Comparison of ENCODE assay signal across 8 cellular contexts in the genomic region with DNA sequence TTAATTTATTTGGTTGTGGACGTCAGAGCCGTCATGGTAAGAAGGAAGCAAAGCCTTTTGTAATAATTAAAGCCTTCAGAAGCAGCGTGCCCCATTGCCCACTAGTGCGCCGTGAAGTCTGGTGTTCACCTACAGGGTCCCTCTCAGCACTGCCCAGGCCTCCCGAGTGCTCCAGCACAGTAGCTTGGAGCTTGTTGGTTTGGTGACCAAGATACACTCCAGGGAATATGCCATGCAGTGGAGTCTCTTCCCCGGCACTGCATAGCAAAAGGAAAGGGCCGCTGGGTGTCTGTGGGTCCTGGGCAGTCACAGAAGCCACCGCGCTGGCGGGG. TPM values are rescaled to one million over a fixed set of nuclear protein-coding genes. Genes with fewer than 3 reads are reported as not detected.
DNase-seq lines count a peak whose midpoint lies in the region; ATAC-seq and TF ChIP-seq lines count a peak whose summit lies in the region.

No MANE protein-coding gene starts in this region.

- H3K36me3 Mint-ChIP-seq in activated naive CD8-positive, alpha-beta T cell: no peaks in the 10 kb centered on the region
- H3K36me3 Mint-ChIP-seq in activated naive CD8-positive, alpha-beta T cell treated with anti-CD3 and anti-CD28 coated beads, Interleukin-2, amount 50 U/mL, for 24 hours (ENCODE audit: low read depth): no peaks in the 10 kb centered on the region
- H3K36me3 Mint-ChIP-seq in effector memory CD8-positive, alpha-beta T cell (ENCODE audit: insufficient read depth): no peaks in the 10 kb centered on the region

- DNase-seq in activated naive CD8-positive, alpha-beta T cell treated with anti-CD3 and anti-CD28 coated beads, Interleukin-2, amount 50 U/mL, for 24 hours: no peak
- peak; percentile 66 for DNase-seq in NCI-H1105 treated with DMSO at 0.1 percent for 48 hours (lab: John Stamatoyannopoulos, UW)
- DNase-seq in Right ventricle myocardium superior: no peak
- DNase-seq in stimulated activated naive CD8-positive, alpha-beta T cell treated with anti-CD3 and anti-CD28 coated beads, Interleukin-15, amount 100 ng/mL, for 72 hours: no peak
- DNase-seq in NCI-H446 (lab: John Stamatoyannopoulos, UW): no peak
- no peak for DNase-seq in effector memory CD8-positive, alpha-beta T cell
- no peak for DNase-seq in osteoblast (ENCODE audit: insufficient read length, low spot score, missing footprints)

- no peaks in the 10 kb centered on the region for H4K20me1 ChIP-seq in osteoblast (ENCODE audit: insufficient read depth, low read length)

- H3K79me2 ChIP-seq in osteoblast (ENCODE audit: insufficient read depth, low read length): no peaks in the 10 kb centered on the region

- intact Hi-C loops in Right ventricle myocardium superior (cut with DNase I): no loop called here

- H3K4me3 ChIP-seq in osteoblast (ENCODE audit: insufficient read depth, low read length): no peak overlapping the region

- H3K4me2 ChIP-seq in osteoblast (ENCODE audit: insufficient read depth, low read length): no peak overlapping the region

- H3K36me3 ChIP-seq in osteoblast (ENCODE audit: insufficient read depth, low read length): no peaks in the 10 kb centered on the region

- H2AFZ ChIP-seq in osteoblast (ENCODE audit: low read length): no peak overlapping the region

- TF ChIP-seq CTCF in osteoblast (IDR thresholded peaks at IDR 0.05; ENCODE audit: extremely low read depth, low read depth, low read length): no peak

- H3K27me3 ChIP-seq in osteoblast (ENCODE audit: insufficient read depth, low read length): peaks cover 24% of the 10 kb centered on the region

- H3K4me1 Mint-ChIP-seq in activated naive CD8-positive, alpha-beta T cell (ENCODE audit: low read depth): peaks cover 4% of the 10 kb centered on the region
- peaks cover 18% of the 10 kb centered on the region for H3K4me1 Mint-ChIP-seq in activated naive CD8-positive, alpha-beta T cell treated with anti-CD3 and anti-CD28 coated beads, Interleukin-2, amount 50 U/mL, for 24 hours
- H3K4me1 Mint-ChIP-seq in stimulated activated naive CD8-positive, alpha-beta T cell treated with anti-CD3 and anti-CD28 coated beads, Interleukin-15, amount 100 ng/mL, for 72 hours: peaks cover 6% of the 10 kb centered on the region
- peaks cover 0 to 3% of the 10 kb centered on the region in 2 donors for H3K4me1 Mint-ChIP-seq in effector memory CD8-positive, alpha-beta T cell (ENCODE audit: low read depth in 2 of 2)

- H3K27ac ChIP-seq in osteoblast (ENCODE audit: low read depth, low read length): no peak overlapping the region

- peak overlapping the region; percentile 62 for H3K4me3 Mint-ChIP-seq in activated naive CD8-positive, alpha-beta T cell
- no peak overlapping the region for H3K4me3 Mint-ChIP-seq in activated naive CD8-positive, alpha-beta T cell treated with anti-CD3 and anti-CD28 coated beads, Interleukin-2, amount 50 U/mL, for 24 hours
- H3K4me3 Mint-ChIP-seq in stimulated activated naive CD8-positive, alpha-beta T cell treated with anti-CD3 and anti-CD28 coated beads, Interleukin-15, amount 100 ng/mL, for 72 hours: peak overlapping the region; percentile 77 to 81
- H3K4me3 Mint-ChIP-seq in effector memory CD8-positive, alpha-beta T cell: peak overlapping the region in 1 of 2 donors; percentile 58

- no peaks in the 10 kb centered on the region for H3K4me1 ChIP-seq in osteoblast (ENCODE audit: insufficient read depth, low read length)

- no peaks in the 10 kb centered on the region for H3K9me3 ChIP-seq in osteoblast (ENCODE audit: low read depth, low read length)

- no peak for ATAC-seq in activated naive CD8-positive, alpha-beta T cell treated with anti-CD3 and anti-CD28 coated beads, Interleukin-2, amount 50 U/mL, for 24 hours
- peak; percentile 20 for ATAC-seq in Right ventricle myocardium superior (ENCODE audit: poor library complexity)
- no peak for ATAC-seq in stimulated activated naive CD8-positive, alpha-beta T cell treated with anti-CD3 and anti-CD28 coated beads, Interleukin-15, amount 100 ng/mL, for 72 hours
- no peak for ATAC-seq in effector memory CD8-positive, alpha-beta T cell (replicated peaks)

- H3K9me3 Mint-ChIP-seq in activated naive CD8-positive, alpha-beta T cell (ENCODE audit: low read depth): no peaks in the 10 kb centered on the region
- no peaks in the 10 kb centered on the region for H3K9me3 Mint-ChIP-seq in activated naive CD8-positive, alpha-beta T cell treated with anti-CD3 and anti-CD28 coated beads, Interleukin-2, amount 50 U/mL, for 24 hours
- H3K9me3 Mint-ChIP-seq in stimulated activated naive CD8-positive, alpha-beta T cell treated with anti-CD3 and anti-CD28 coated beads, Interleukin-15, amount 100 ng/mL, for 72 hours: no peaks in the 10 kb centered on the region
- no peaks in the 10 kb centered on the region for H3K9me3 Mint-ChIP-seq in effector memory CD8-positive, alpha-beta T cell

- no peak overlapping the region for H3K27ac Mint-ChIP-seq in activated naive CD8-positive, alpha-beta T cell
- no peak overlapping the region for H3K27ac Mint-ChIP-seq in activated naive CD8-positive, alpha-beta T cell treated with anti-CD3 and anti-CD28 coated beads, Interleukin-2, amount 50 U/mL, for 24 hours
- no peak overlapping the region for H3K27ac Mint-ChIP-seq in stimulated activated naive CD8-positive, alpha-beta T cell treated with anti-CD3 and anti-CD28 coated beads, Interleukin-15, amount 100 ng/mL, for 72 hours
- no peak overlapping the region for H3K27ac Mint-ChIP-seq in effector memory CD8-positive, alpha-beta T cell

- peaks cover 46% of the 10 kb centered on the region for H3K27me3 Mint-ChIP-seq in activated naive CD8-positive, alpha-beta T cell
- H3K27me3 Mint-ChIP-seq in activated naive CD8-positive, alpha-beta T cell treated with anti-CD3 and anti-CD28 coated beads, Interleukin-2, amount 50 U/mL, for 24 hours: peaks cover 58% of the 10 kb centered on the region
- peaks cover 89% of the 10 kb centered on the region for H3K27me3 Mint-ChIP-seq in stimulated activated naive CD8-positive, alpha-beta T cell treated with anti-CD3 and anti-CD28 coated beads, Interleukin-15, amount 100 ng/mL, for 72 hours
- H3K27me3 Mint-ChIP-seq in effector memory CD8-positive, alpha-beta T cell: peaks cover 71 to 98% of the 10 kb centered on the region in 2 donors

RNA-seq across cellular contexts. Expression of a gene that starts 0.5 kb away (rescaled TPM):
- total RNA-seq in Right ventricle myocardium superior (6.5 TPM), osteoblast (not detected in 2 replicates)
